Comparison of ENCODE assay signal across 17 cellular contexts in the genomic region with DNA sequence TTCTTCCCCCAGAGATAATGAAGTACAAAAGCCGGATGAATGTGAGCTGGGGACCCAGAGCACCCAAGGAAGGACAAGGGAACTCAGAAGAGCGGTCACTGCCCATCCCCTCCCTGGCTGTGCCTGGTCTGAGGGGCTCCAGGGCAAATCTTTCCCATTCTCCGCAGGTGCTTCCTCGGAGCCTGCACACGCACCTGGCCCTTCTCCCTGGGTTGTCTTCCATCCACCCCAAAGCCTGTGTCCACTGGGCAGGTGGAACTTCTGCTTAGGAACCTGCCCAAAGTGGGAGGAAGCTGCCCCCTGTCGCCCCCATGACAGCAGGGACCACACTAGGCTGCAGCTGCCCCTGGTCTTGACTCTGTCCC.
A peak's percentile ranks its signal among the peaks of the same experiment; 100 is the strongest.
DNase-seq lines count a peak whose midpoint lies in the region; ATAC-seq and TF ChIP-seq lines count a peak whose summit lies in the region.
"Had no signal": no experiment of that assay in that cellular context is flagged by ENCODE, and none has a peak within 500 bp of the region (broad histone marks: within the 10 kb centered on the region; RNA-seq: fewer than 3 reads in every experiment).

No MANE protein-coding gene starts in this region.

- BruUV-seq in IMR-90 (replicated peaks; lab: Mats Ljungman, UMichigan) (no TSS peak), A673 (replicated peaks; lab: Mats Ljungman, UMichigan) (no TSS peak)

- dilution Hi-C loops in IMR-90 (cut with HindIII; ENCODE audit: low sequenced_read_pairs, unreplicated experiment): no loop called here

- no peak overlapping the region for H2BK5ac ChIP-seq in IMR-90 (ENCODE audit: low read depth, low read length, poor library complexity, severe bottlenecking)

- H2AK9ac ChIP-seq in IMR-90 (replicated peaks; ENCODE audit: low read depth, low read length, poor library complexity): no peak overlapping the region

- H3K9me3 ChIP-seq in IMR-90 (ENCODE audit: control insufficient read depth, insufficient read depth, low read length): no peaks in the 10 kb centered on the region
- H3K9me3 ChIP-seq in esophagus muscularis mucosa: no peaks in the 10 kb centered on the region
- no peaks in the 10 kb centered on the region for H3K9me3 ChIP-seq in stomach smooth muscle (ENCODE audit: control insufficient read depth in 2 of 2, low read length in 2 of 2)
- no peaks in the 10 kb centered on the region for H3K9me3 ChIP-seq in A673 (ENCODE audit: low read depth, low read length, poor library complexity, severe bottlenecking)

- no peaks in the 10 kb centered on the region for H4K20me1 ChIP-seq in IMR-90 (ENCODE audit: insufficient read depth, low read length)

- peak overlapping the region; percentile 9; the same call in 1 of the 2 replicates for H4K5ac ChIP-seq in IMR-90 (ENCODE audit: low read depth, low read length)

- H3K4me2 ChIP-seq in IMR-90 (ENCODE audit: low read depth, low read length): no peak overlapping the region
- H3K4me2 ChIP-seq: PC-9 had no signal

- H4K8ac ChIP-seq in IMR-90 (ENCODE audit: low read depth in 2 of 2, low read length in 2 of 2): peak overlapping the region; percentile 48 to 76; a peak in 2 of 4 replicates

- H3K79me1 ChIP-seq in IMR-90 (ENCODE audit: low read depth in 1 of 2, low read length in 2 of 2): no peaks in the 10 kb centered on the region

- peak overlapping the region; percentile 84 for H2BK20ac ChIP-seq in IMR-90 (ENCODE audit: low read depth, low read length)

- H3K36me3 ChIP-seq in IMR-90 (ENCODE audit: control insufficient read depth, insufficient read depth, low read length): no peaks in the 10 kb centered on the region
- no peaks in the 10 kb centered on the region for H3K36me3 ChIP-seq in esophagus muscularis mucosa
- no peaks in the 10 kb centered on the region for H3K36me3 ChIP-seq in stomach smooth muscle (ENCODE audit: control insufficient read depth in 2 of 2, insufficient read depth in 2 of 2, low read length in 2 of 2)
- no peaks in the 10 kb centered on the region for H3K36me3 ChIP-seq in A673 (ENCODE audit: insufficient read depth, low read length, poor library complexity, severe bottlenecking)

- H2BK120ac ChIP-seq in IMR-90 (ENCODE audit: low read depth, low read length): peak overlapping the region; percentile 50

- H3K27me3 ChIP-seq in IMR-90 (ENCODE audit: control insufficient read depth, insufficient read depth, low read length) (no peaks in the 10 kb centered on the region), esophagus muscularis mucosa (peaks cover 0 to 51% (median 0%) of the 10 kb centered on the region in 4 donors), stomach smooth muscle (ENCODE audit: control insufficient read depth in 1 of 2, insufficient read depth in 2 of 2, low read length in 2 of 2) (peaks cover 3 to 5% of the 10 kb centered on the region in 2 donors), A673 (replicated peaks; ENCODE audit: insufficient read depth, low read depth, low read length, poor library complexity) (no peaks in the 10 kb centered on the region)

- peak overlapping the region; percentile 56; the same call in 1 of the 2 replicates for H3K27ac ChIP-seq in IMR-90 (ENCODE audit: insufficient read depth, low read length)
- H3K27ac ChIP-seq in esophagus muscularis mucosa (replicated peaks in 1 of 4): peak overlapping the region; percentile 44 to 60 (median 55)
- peak overlapping the region; percentile 82 for H3K27ac ChIP-seq in stomach smooth muscle (ENCODE audit: low read length)
- H3K27ac ChIP-seq in A673 (ENCODE audit: low read depth, low read length, poor library complexity, severe bottlenecking): no peak overlapping the region
- H3K27ac ChIP-seq: PC-9 had no signal

- H3K4me3 ChIP-seq in IMR-90 (ENCODE audit: insufficient read depth, low read depth, low read length) (no peak overlapping the region), esophagus muscularis mucosa (no peak overlapping the region), stomach smooth muscle (ENCODE audit: low read length in 2 of 2) (peak overlapping the region in 1 of 2 donors; percentile 54), A673 (ENCODE audit: low read depth, low read length, poor library complexity, severe bottlenecking) (no peak overlapping the region)
- H3K4me3 ChIP-seq: PC-9 had no signal

- peaks cover 7% of the 10 kb centered on the region; the same call in 1 of the 2 replicates for H3K9me1 ChIP-seq in IMR-90 (ENCODE audit: insufficient read depth, low read length)

- in situ Hi-C loops in IMR-90 (cut with MboI; ENCODE audit: low sequenced_read_pairs): no loop called here

- intact Hi-C loops in IMR-90 (cut with micrococcal nuclease) (no loop called here), esophagus muscularis mucosa (cut with DNase I) (no loop called here), A673 (cut with micrococcal nuclease; ENCODE audit: unreplicated experiment) (no loop called here)

- no peak overlapping the region for H3K23ac ChIP-seq in IMR-90 (ENCODE audit: low read depth, low read length)

- TF ChIP-seq RAD21 in IMR-90 (IDR thresholded peaks at IDR 0.05; ENCODE audit: low read length): no peak

- H3K9ac ChIP-seq in IMR-90 (ENCODE audit: low read depth, low read length) (no peak overlapping the region), stomach smooth muscle (ENCODE audit: low read length in 2 of 2) (no peak overlapping the region)

- H4K91ac ChIP-seq in IMR-90 (ENCODE audit: insufficient read depth, low read depth, low read length): peak overlapping the region; percentile 70

- POLR2A ChIA-PET in IMR-90 (lab: Charles Lee; ENCODE audit: unreplicated experiment) (no interaction called here), A673 (lab: Charles Lee; ENCODE audit: low non-redundant PET) (no interaction called here)

- H2BK15ac ChIP-seq in IMR-90 (ENCODE audit: low read depth, low read length): 0 out of 3 replicates have a peak overlapping the region, but pooled peaks have one; percentile 40

- ATAC-seq in IMR-90 (ENCODE audit: low read depth) (no peak), HG03378 (IDR thresholded peaks at IDR 0.05; ENCODE audit: unreplicated experiment) (no peak), HG03442 (IDR thresholded peaks at IDR 0.05; ENCODE audit: unreplicated experiment) (no peak)
- ATAC-seq: activated CD4-positive, CD25-positive, alpha-beta regulatory T cell treated with anti-CD3 and anti-CD28 coated beads, Interleukin-2, amount 50 U/mL, for 24 hours had no signal

- TF ChIP-seq POLR2A in IMR-90 (IDR thresholded peaks at IDR 0.05; ENCODE audit: low read depth, low read length) (no peak), esophagus muscularis mucosa (IDR thresholded peaks at IDR 0.05; ENCODE audit: low read depth) (no peak)

- H3K18ac ChIP-seq in IMR-90 (ENCODE audit: low read depth, low read length): no peak overlapping the region; the same call in 1 of the 2 replicates

- H3K4ac ChIP-seq in IMR-90 (ENCODE audit: low read depth, low read length): peak overlapping the region; percentile 59

- no peak for DNase-seq in IMR-90
- no peak for DNase-seq in esophagus muscularis mucosa (ENCODE audit: extremely low spot score)
- DNase-seq in mesenteric fat pad (ENCODE audit: low spot score): peak; percentile 67
- DNase-seq in A673 (ENCODE audit: low spot score): no peak
- DNase-seq: central memory CD4-positive, alpha-beta T cell; effector memory CD4-positive, alpha-beta T cell; HFFc6; kidney glomerular epithelial cell; NCI-H1436 treated with DMSO at 0.1 percent for 48 hours; NCI-H774; occipital lobe; PC-9; T-helper 9 cell had no signal

- TF ChIP-seq EP300 in esophagus muscularis mucosa (IDR thresholded peaks at IDR 0.05): no peak

- 83% methylated on average over 5 of the region's 6 CpGs; no CpG with 5 or more reads in 1 of the 2 experiments for WGBS in IMR-90 (ENCODE audit: extremely low coverage in 2 of 2, insufficient read length in 1 of 2), 2 experiments
- WGBS in esophagus muscularis mucosa: 78% methylated on average over 6 of the region's 6 CpGs

- CTCF ChIA-PET in IMR-90 (lab: Yijun Ruan, JAX) (no interaction called here), A673 (lab: Charles Lee) (no interaction called here)

- H3K4me1 ChIP-seq in IMR-90 (ENCODE audit: control insufficient read depth, insufficient read depth, low read length): peaks cover 8% of the 10 kb centered on the region; the same call in 1 of the 2 replicates
- H3K4me1 ChIP-seq in esophagus muscularis mucosa: peaks cover 6 to 15% (median 9%) of the 10 kb centered on the region in 4 donors
- peaks cover 11% of the 10 kb centered on the region for H3K4me1 ChIP-seq in stomach smooth muscle (ENCODE audit: control insufficient read depth, insufficient read depth, low read length)
- H3K4me1 ChIP-seq in A673 (ENCODE audit: insufficient read depth, low read length, poor library complexity, severe bottlenecking): no peaks in the 10 kb centered on the region

- TF ChIP-seq CTCF in IMR-90 (conservative IDR thresholded peaks at IDR 0.05; ENCODE audit: low read depth, low read length) (no peak), esophagus muscularis mucosa (IDR thresholded peaks at IDR 0.05) (no peak), A673 (conservative IDR thresholded peaks at IDR 0.05; ENCODE audit: low read depth, low read length) (no peak)

- peak overlapping the region; percentile 71 for H3K14ac ChIP-seq in IMR-90 (replicated peaks; ENCODE audit: low read depth, low read length)

- peak overlapping the region; percentile 17; the same call in 1 of the 2 replicates for H2AK5ac ChIP-seq in IMR-90 (ENCODE audit: low read depth, low read length)

- peak overlapping the region; percentile 92 for H2AFZ ChIP-seq in IMR-90 (replicated peaks; ENCODE audit: low read length, poor library complexity)
- H2AFZ ChIP-seq: PC-9 had no signal

- H3K56ac ChIP-seq in IMR-90 (ENCODE audit: extremely low read depth, insufficient read depth, low read length): no peak overlapping the region

TF ChIP-seq in IMR-90, 13 proteins besides CTCF, POLR2A, EP300 and RAD21:
- TF ChIP-seq RFX5 (IDR thresholded peaks at IDR 0.05; ENCODE audit: low read depth, low read length): no peak
- TF ChIP-seq BHLHE40 (IDR thresholded peaks at IDR 0.05; ENCODE audit: low read depth, low read length): no peak
